ENCODE assay signal across 8 cellular contexts in genomic region chr10:5629789-5630436, GRCh38. TPM values are rescaled to one million over a fixed set of nuclear protein-coding genes. Genes with fewer than 3 reads are reported as not detected.
A peak's percentile ranks its signal among the peaks of the same experiment; 100 is the strongest.
DNase-seq lines count a peak whose midpoint lies in the region; ATAC-seq and TF ChIP-seq lines count a peak whose summit lies in the region.

No MANE protein-coding gene starts in this region.

- TF ChIP-seq CTCF in heart left ventricle (IDR thresholded peaks at IDR 0.05) = peak; percentile 79 to 97 (median 91)

- no peaks in the 10 kb centered on the region for H3K9me3 Mint-ChIP-seq in activated naive CD8-positive, alpha-beta T cell treated with anti-CD3 and anti-CD28 coated beads for 36 hours

- H3K9ac ChIP-seq in SK-N-MC (ENCODE audit: insufficient read length) = no peak overlapping the region

- no peak for TF ChIP-seq POLR2A in heart left ventricle (IDR thresholded peaks at IDR 0.05)

- H3K27me3 ChIP-seq in heart left ventricle = no peaks in the 10 kb centered on the region

- peaks cover 13% of the 10 kb centered on the region for H3K4me1 Mint-ChIP-seq in activated naive CD8-positive, alpha-beta T cell treated with anti-CD3 and anti-CD28 coated beads for 36 hours

- H3K4me3 Mint-ChIP-seq in activated naive CD8-positive, alpha-beta T cell treated with anti-CD3 and anti-CD28 coated beads for 36 hours = no peak overlapping the region

- H3K4me1 ChIP-seq in heart left ventricle = peaks cover 0 to 34% (median 18%) of the 10 kb centered on the region in 12 donors

- H3K36me3 Mint-ChIP-seq in activated naive CD8-positive, alpha-beta T cell treated with anti-CD3 and anti-CD28 coated beads for 36 hours = no peaks in the 10 kb centered on the region

- no peak overlapping the region for H3K4me3 ChIP-seq in Jurkat, Clone E6-1 (ENCODE audit: low read length)
- H3K4me3 ChIP-seq in SK-N-MC = no peak overlapping the region
- no peak overlapping the region for H3K4me3 ChIP-seq in heart left ventricle

- H3K27ac ChIP-seq in SK-N-MC (no peak overlapping the region), heart left ventricle (peak overlapping the region in 1 of 12 donors; percentile 15)

- H3K9me3 ChIP-seq in SK-N-MC (ENCODE audit: low read depth, low read length) (no peaks in the 10 kb centered on the region), heart left ventricle (no peaks in the 10 kb centered on the region)

- no peak overlapping the region for H3K27ac Mint-ChIP-seq in activated naive CD8-positive, alpha-beta T cell treated with anti-CD3 and anti-CD28 coated beads for 36 hours

- WGBS in heart left ventricle, 4 donors = 55 to 56% (median 55%) methylated on average over 14 of the region's 14 CpGs

- H3K36me3 ChIP-seq in SK-N-MC (ENCODE audit: insufficient read depth, low read length) = no peaks in the 10 kb centered on the region
- H3K36me3 ChIP-seq in heart left ventricle = no peaks in the 10 kb centered on the region

- DNase-seq in EL (peak; percentile 73), SK-N-MC (ENCODE audit: low read depth, low spot score) (peak; percentile 40), heart left ventricle (peak; percentile 71 to 87 (median 75)), putamen (ENCODE audit: low spot score) (peak; percentile 69), 8988T (no peak)
- DNase-seq in Jurkat, Clone E6-1 (ENCODE audit: low read depth, low spot score) = peak; percentile 84
- DNase-seq in activated naive CD8-positive, alpha-beta T cell treated with anti-CD3 and anti-CD28 coated beads for 36 hours = peak; percentile 82

- intact Hi-C loops in heart left ventricle (cut with DNase I) = loop anchor here in 5 of 10 donors (2.0 to 10.0 kb wide), 6 partner anchors 242 to 815 kb away; no protein-coding TSS in a partner anchor

- H3K27me3 Mint-ChIP-seq in activated naive CD8-positive, alpha-beta T cell treated with anti-CD3 and anti-CD28 coated beads for 36 hours = peaks cover 11% of the 10 kb centered on the region

- ATAC-seq in GM21529 (IDR thresholded peaks at IDR 0.05; ENCODE audit: unreplicated experiment) (peak; percentile 79), heart left ventricle (peak; percentile 70 to 85 (median 83))

RNA-seq across cellular contexts. Expression of gene ASB13, which starts 36.5 kb away (rescaled TPM):
- polyA plus RNA-seq in Jurkat, Clone E6-1 (2012; ENCODE audit: insufficient read depth, insufficient read length) = 21.7 TPM
- 10 to 100 TPM; 11.3 to 12.0 TPM for total RNA-seq in activated naive CD8-positive, alpha-beta T cell treated with anti-CD3 and anti-CD28 coated beads for 36 hours
- 10 to 100 TPM; 12.0 to 18.6 (median 13.3) TPM for total RNA-seq in heart left ventricle
- 10 to 100 TPM in 1 of 2 donors, 1 to 10 TPM in 1; 9.9 to 11.2 TPM for polyA plus RNA-seq in heart left ventricle

RNA-seq across cellular contexts. Expression of gene TASOR2, which starts 54.7 kb away (rescaled TPM):
- polyA plus RNA-seq in Jurkat, Clone E6-1 (2012; ENCODE audit: insufficient read depth, insufficient read length) = 19.0 TPM
- 10 to 100 TPM; 63.4 to 63.9 TPM for total RNA-seq in activated naive CD8-positive, alpha-beta T cell treated with anti-CD3 and anti-CD28 coated beads for 36 hours
- total RNA-seq in heart left ventricle = 10 to 100 TPM; 28.7 to 47.2 (median 35.5) TPM
- 10 to 100 TPM in 1 of 2 donors, 1 to 10 TPM in 1; 9.6 to 16.9 TPM for polyA plus RNA-seq in heart left ventricle
